Comparison of ENCODE assay signal across 16 cellular contexts in genomic region chr1:6131561-6131960, GRCh38. TPM values are rescaled to one million over a fixed set of nuclear protein-coding genes. Genes with fewer than 3 reads are reported as not detected.
DNase-seq lines count a peak whose midpoint lies in the region; ATAC-seq and TF ChIP-seq lines count a peak whose summit lies in the region.
"Had no signal": no experiment of that assay in that cellular context is flagged by ENCODE, and none has a peak within 500 bp of the region (broad histone marks: within the 10 kb centered on the region; RNA-seq: fewer than 3 reads in every experiment).

No MANE protein-coding gene starts in this region.

- no peaks in the 10 kb centered on the region for H3K9me3 ChIP-seq in lower lobe of right lung
- no peaks in the 10 kb centered on the region for H3K9me3 ChIP-seq in aorta (ENCODE audit: control insufficient read depth, low read length)

- no peak overlapping the region for H3K27ac Mint-ChIP-seq in chondrocyte (ENCODE audit: unreplicated experiment)
- no peak overlapping the region for H3K27ac Mint-ChIP-seq in activated CD8-positive, alpha-beta T cell treated with anti-CD3 and anti-CD28 coated beads for 36 hours
- H3K27ac Mint-ChIP-seq: B cell; CD8-positive, alpha-beta T cell; GM23338; IgD-negative memory B cell had no signal

- H3K4me1 ChIP-seq in lower lobe of right lung (peaks cover 8% of the 10 kb centered on the region), aorta (ENCODE audit: control insufficient read depth in 1 of 2, insufficient read depth in 2 of 2, low read length in 2 of 2) (no peaks in the 10 kb centered on the region)

- H3K36me3 ChIP-seq in lower lobe of right lung: no peaks in the 10 kb centered on the region
- H3K36me3 ChIP-seq in aorta (ENCODE audit: control insufficient read depth in 1 of 2, insufficient read depth in 2 of 2, low read length in 1 of 2): no peaks in the 10 kb centered on the region

- H3K4me3 ChIP-seq in lower lobe of right lung: no peak overlapping the region
- no peak overlapping the region for H3K4me3 ChIP-seq in aorta (ENCODE audit: low read length in 2 of 2)
- H3K4me3 ChIP-seq: BLaER1 treated with 17β-estradiol and CSF1 and Interleukin-3, amounts not matched to agents 10 nM and 100 nM; GM23338 had no signal

- DNase-seq in cardiac septum (ENCODE audit: low spot score) (peak; percentile 74), Right ventricle myocardium inferior (ENCODE audit: missing footprints) (no peak), chondrocyte (ENCODE audit: low spot score) (peak; percentile 60), lower lobe of right lung (peak; percentile 19), aorta (peak; percentile 19 to 37), GM19238 (ENCODE audit: insufficient read length, low spot score) (no peak)
- no peak for DNase-seq in activated CD8-positive, alpha-beta T cell treated with anti-CD3 and anti-CD28 coated beads for 36 hours
- DNase-seq: Calu3; CD8-positive, alpha-beta T cell; DMS79 treated with DMSO at 0.1 percent for 48 hours; GF-D8; HCEC 1CT had no signal

- peaks cover 17% of the 10 kb centered on the region for H3K27me3 ChIP-seq in lower lobe of right lung (ENCODE audit: low read depth)
- no peaks in the 10 kb centered on the region for H3K27me3 ChIP-seq in aorta (ENCODE audit: control insufficient read depth in 1 of 2, insufficient read depth in 2 of 2, low read length in 1 of 2)
- H3K27me3 ChIP-seq: BLaER1 treated with 17β-estradiol and CSF1 and Interleukin-3, amounts not matched to agents 10 nM and 100 nM had no signal

- TF ChIP-seq CTCF in chondrocyte (IDR thresholded peaks at IDR 0.05): no peak
- no peak for TF ChIP-seq CTCF in lower lobe of right lung (IDR thresholded peaks at IDR 0.05)
- TF ChIP-seq CTCF in activated CD8-positive, alpha-beta T cell treated with anti-CD3 and anti-CD28 coated beads for 36 hours (IDR thresholded peaks at IDR 0.05): no peak

- H3K9me3 Mint-ChIP-seq in chondrocyte (ENCODE audit: low read depth): peaks cover 14% of the 10 kb centered on the region
- H3K9me3 Mint-ChIP-seq in activated CD8-positive, alpha-beta T cell treated with anti-CD3 and anti-CD28 coated beads for 36 hours: no peaks in the 10 kb centered on the region
- H3K9me3 Mint-ChIP-seq: GM23338 had no signal

- H3K4me3 Mint-ChIP-seq in chondrocyte (ENCODE audit: unreplicated experiment): no peak overlapping the region
- no peak overlapping the region for H3K4me3 Mint-ChIP-seq in activated CD8-positive, alpha-beta T cell treated with anti-CD3 and anti-CD28 coated beads for 36 hours
- H3K4me3 Mint-ChIP-seq: B cell; CD8-positive, alpha-beta T cell; GM23338; IgD-negative memory B cell had no signal

- intact Hi-C loops in cardiac septum (cut with DNase I) (no loop called here), Right ventricle myocardium inferior (cut with DNase I) (no loop called here), lower lobe of right lung (cut with DNase I) (no loop called here), aorta (cut with DNase I) (no loop called here)
- intact Hi-C loops in activated CD8-positive, alpha-beta T cell treated with anti-CD3 and anti-CD28 coated beads for 36 hours (cut with micrococcal nuclease): no loop called here

- H3K36me3 Mint-ChIP-seq in chondrocyte (ENCODE audit: low read depth): peaks cover 4% of the 10 kb centered on the region
- no peaks in the 10 kb centered on the region for H3K36me3 Mint-ChIP-seq in activated CD8-positive, alpha-beta T cell treated with anti-CD3 and anti-CD28 coated beads for 36 hours (ENCODE audit: low read depth)
- H3K36me3 Mint-ChIP-seq: CD8-positive, alpha-beta T cell; IgD-negative memory B cell had no signal

- H3K27ac ChIP-seq in lower lobe of right lung (no peak overlapping the region), aorta (ENCODE audit: low read depth in 1 of 2, low read length in 2 of 2) (no peak overlapping the region)
- H3K27ac ChIP-seq: BLaER1 treated with 17β-estradiol and CSF1 and Interleukin-3, amounts not matched to agents 10 nM and 100 nM had no signal

- CTCF ChIA-PET in activated CD8-positive, alpha-beta T cell treated with anti-CD3 and anti-CD28 coated beads for 36 hours (lab: Charles Lee): no interaction called here

- WGBS in aorta, 2 donors: 89 to 93% methylated on average over 9 of the region's 9 CpGs

- POLR2A ChIA-PET in activated CD8-positive, alpha-beta T cell treated with anti-CD3 and anti-CD28 coated beads for 36 hours (lab: Charles Lee): no interaction called here

- H3K27me3 Mint-ChIP-seq in chondrocyte (ENCODE audit: low read depth): peaks cover 9% of the 10 kb centered on the region
- H3K27me3 Mint-ChIP-seq in activated CD8-positive, alpha-beta T cell treated with anti-CD3 and anti-CD28 coated beads for 36 hours: no peaks in the 10 kb centered on the region

- H3K4me1 Mint-ChIP-seq in chondrocyte (ENCODE audit: low read depth): no peaks in the 10 kb centered on the region
- H3K4me1 Mint-ChIP-seq in activated CD8-positive, alpha-beta T cell treated with anti-CD3 and anti-CD28 coated beads for 36 hours (ENCODE audit: low read depth): peaks cover 9% of the 10 kb centered on the region
- H3K4me1 Mint-ChIP-seq: GM23338 had no signal

- ATAC-seq in Right ventricle myocardium inferior (no peak), lower lobe of right lung (no peak), aorta (ENCODE audit: low FRiP score) (no peak)
- ATAC-seq in activated CD8-positive, alpha-beta T cell treated with anti-CD3 and anti-CD28 coated beads for 36 hours: no peak
- ATAC-seq: CD8-positive, alpha-beta T cell; GM23338 had no signal

RNA-seq across cellular contexts. Expression of gene CHD5, which starts 48.6 kb away (rescaled TPM):
- total RNA-seq in cardiac septum: 0.81 TPM
- total RNA-seq in Right ventricle myocardium inferior: 0.05 TPM
- 0.23 to 1.0 TPM (median 0.42 TPM) in 3 replicates for total RNA-seq in chondrocyte
- total RNA-seq in lower lobe of right lung: 0.56 TPM
- total RNA-seq in aorta: 1 to 10 TPM in 1 of 2 donors, under 1 TPM in 1; 0.24 to 2.5 TPM
- under 1 TPM; 0.25 to 0.38 TPM for polyA plus RNA-seq in aorta
- under 1 TPM; 0.61 to 0.63 TPM for total RNA-seq in activated CD8-positive, alpha-beta T cell treated with anti-CD3 and anti-CD28 coated beads for 36 hours
- polyA plus RNA-seq: IgD-negative memory B cell had no signal

Comparison
In these comparisons a context has a peak if more than half of its experiments do, and no peak if none do; other contexts are left out.
1. DNase-seq: peak in cardiac septum (single experiment), chondrocyte (single experiment), lower lobe of right lung (single experiment) and aorta (2 of 2); none in Right ventricle myocardium inferior (single experiment), activated CD8-positive, alpha-beta T cell treated with anti-CD3 and anti-CD28 coated beads for 36 hours (single experiment) and GM19238 (single experiment).